In the genomic region with DNA sequence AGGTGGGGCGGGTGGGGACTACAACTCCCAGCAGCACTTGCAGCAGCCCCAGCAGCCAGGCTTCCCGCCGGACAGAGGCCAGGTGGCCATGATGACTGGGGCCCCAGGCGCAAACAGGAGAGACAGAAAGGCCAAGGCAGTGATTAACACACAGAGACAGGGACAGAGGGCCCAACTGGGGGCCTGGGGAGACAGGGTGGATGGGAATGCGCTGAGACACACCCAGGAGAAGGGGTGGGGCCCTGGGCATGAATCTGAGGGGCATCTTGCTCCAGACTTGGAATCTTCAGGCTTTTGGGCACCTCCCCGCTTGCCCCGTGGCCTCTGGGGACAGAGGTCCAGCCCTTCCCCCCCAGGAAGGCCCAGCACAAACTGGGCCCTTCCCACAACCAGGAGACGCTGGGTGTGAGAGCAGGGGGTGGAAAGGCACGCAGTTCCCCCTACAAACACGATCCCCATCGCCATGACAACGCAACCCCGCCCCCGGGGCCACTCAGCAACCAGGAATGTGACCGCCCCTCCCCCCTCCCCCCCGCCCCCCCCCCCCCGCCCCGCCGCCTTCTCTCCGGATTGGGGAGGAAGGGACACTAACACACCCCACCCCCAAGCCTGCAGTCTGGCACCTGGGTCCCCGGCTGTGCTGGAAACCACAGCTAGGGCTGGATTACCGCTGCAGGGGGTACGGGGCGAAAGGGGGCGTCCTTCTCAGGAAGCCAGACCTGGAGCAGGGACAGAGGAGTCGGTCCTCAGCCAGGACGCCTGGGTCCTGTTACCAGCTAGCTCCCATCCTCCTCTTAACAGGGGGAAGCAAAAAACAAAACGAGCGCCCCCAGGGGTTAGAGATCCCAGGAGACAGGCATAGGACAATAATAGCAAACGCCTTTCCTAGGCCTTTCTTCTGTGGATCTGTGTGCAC, we compare ENCODE assay signal across 8 cellular contexts. TPM values are rescaled to one million over a fixed set of nuclear protein-coding genes. Genes with fewer than 3 reads are reported as not detected.
DNase-seq lines count a peak whose midpoint lies in the region; ATAC-seq and TF ChIP-seq lines count a peak whose summit lies in the region.

No MANE protein-coding gene starts in this region.

- intact Hi-C loops in Right ventricle myocardium superior (cut with DNase I) = no loop called here

- ATAC-seq in Right ventricle myocardium superior (ENCODE audit: poor library complexity) = peak; percentile 70
- ATAC-seq in HG02610 (IDR thresholded peaks at IDR 0.05; ENCODE audit: unreplicated experiment) = no peak
- ATAC-seq in GM21360 (IDR thresholded peaks at IDR 0.05; ENCODE audit: unreplicated experiment) = no peak

- DNase-seq in EH (ENCODE audit: low read depth) (peak; percentile 96), RPMI8226 (peak; percentile 83), amniotic epithelial cell (ENCODE audit: low read depth) (peak; percentile 85), Right ventricle myocardium superior (peak; percentile 95), occipital lobe (lab: John Stamatoyannopoulos, UW) (peak; percentile 77)

- peak; percentile 40; the same call in 1 of the 2 replicates for TF ChIP-seq CTCF in LNCAP (IDR thresholded peaks at IDR 0.05)

RNA-seq across cellular contexts. Expression of gene HDGF, which starts 4.5 kb away (rescaled TPM):
- total RNA-seq in Right ventricle myocardium superior = 185 TPM
- total RNA-seq in occipital lobe = 61.6 TPM

RNA-seq across cellular contexts. Expression of gene MRPL24, which starts 6.1 kb away (rescaled TPM):
- total RNA-seq in Right ventricle myocardium superior (99.8 TPM), occipital lobe (10.6 TPM)

RNA-seq across cellular contexts. Expression of gene ISG20L2, which starts 18.4 kb away (rescaled TPM):
- total RNA-seq in Right ventricle myocardium superior (12.3 TPM), occipital lobe (6.2 TPM)

RNA-seq across cellular contexts. Expression of gene METTL25B, which starts 18.7 kb away (rescaled TPM):
- total RNA-seq in Right ventricle myocardium superior (14.4 TPM), occipital lobe (9.2 TPM)

RNA-seq across cellular contexts. Expression of gene PRCC, which starts 20.4 kb away (rescaled TPM):
- total RNA-seq in Right ventricle myocardium superior = 39.4 TPM
- 16.2 TPM for total RNA-seq in occipital lobe
